20 cellular contexts compared by ENCODE assay signal in the genomic region with DNA sequence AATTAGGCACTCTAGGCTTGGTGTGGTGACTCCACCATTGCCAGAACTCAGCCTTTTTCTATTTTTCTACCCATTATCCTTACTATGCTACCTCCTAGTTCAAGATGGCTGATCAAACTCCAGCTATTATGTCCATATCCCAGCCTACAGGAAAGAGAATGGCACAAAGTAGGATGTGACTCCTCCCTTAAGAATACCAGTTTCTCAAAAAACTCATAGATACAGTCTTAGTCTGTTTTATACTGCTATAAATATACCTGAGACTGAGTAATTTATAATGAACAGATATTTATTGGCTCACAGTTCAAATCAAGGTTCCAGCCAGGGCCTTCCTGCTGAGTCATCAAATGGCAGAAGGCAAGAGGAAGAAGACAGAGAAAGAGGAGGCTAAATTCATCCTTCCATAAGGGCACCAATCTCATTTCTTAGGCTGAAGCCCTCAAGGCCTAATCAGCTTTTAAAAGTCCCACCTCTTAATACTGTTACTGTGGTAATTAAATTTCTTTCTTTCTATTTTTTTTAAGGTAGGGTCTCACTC.
"Had no signal": no experiment of that assay in that cellular context is flagged by ENCODE, and none has a peak within 500 bp of the region (broad histone marks: within the 10 kb centered on the region; RNA-seq: fewer than 3 reads in every experiment).

No MANE protein-coding gene starts in this region.

- H3K36me3 ChIP-seq: SJCRH30 had no signal

- H3K4me2 ChIP-seq: KMS-11 had no signal

- H3K4me3 ChIP-seq: SJCRH30 had no signal

- DNase-seq: Kasumi-1, MM.1S, NCI-H1092 treated with DMSO at 0.1 percent for 48 hours, NCI-H1417, NCI-H1436 treated with DMSO at 0.1 percent for 48 hours, NCI-H1694, NCI-H187 treated with DMSO at 0.1 percent for 48 hours, NCI-H2029 treated with DMSO at 0.1 percent for 48 hours, NCI-H2171 treated with DMSO at 0.1 percent for 48 hours, NCI-H345, NCI-H446 treated with DMSO at 0.1 percent for 48 hours, NCI-H510A treated with DMSO at 0.1 percent for 48 hours, NCI-H526, SHP77 treated with DMSO at 0.1 percent for 48 hours, SJCRH30, SW 1271, T-cell had no signal

- H3K27me3 ChIP-seq: SJCRH30 had no signal

- ATAC-seq: Panc1, T-cell had no signal

- H3K27ac ChIP-seq: KMS-11, RWPE1, SJCRH30 had no signal

- H3K4me1 ChIP-seq: SJCRH30 had no signal

- H3K9ac ChIP-seq: KMS-11 had no signal
